1 cellular context compared by ENCODE assay signal in genomic region chr5:36241636-36242533, GRCh38.
A peak's percentile ranks its signal among the peaks of the same experiment; 100 is the strongest.
TF ChIP-seq lines count a peak whose summit lies in the region.

NADK2 (minus strand) TSS chr5:36241925; CDS start chr5:36241798, 127 bp downstream.

TF ChIP-seq in WTC11, 78 proteins besides CTCF, POLR2A, EP300 and RAD21 (continued from another document):
- peak; percentile 50; the same call in 1 of the 2 replicates for TF ChIP-seq ATF2 (CRISPR knock-in tag; IDR thresholded peaks at IDR 0.05; ENCODE audit: borderline replicate concordance, low read depth)
- TF ChIP-seq IRF2 (CRISPR knock-in tag; IDR thresholded peaks at IDR 0.05; ENCODE audit: borderline replicate concordance, low read depth): no peak
- no peak for TF ChIP-seq ZNF425 (CRISPR knock-in tag; conservative IDR thresholded peaks at IDR 0.05)
- no peak for TF ChIP-seq ZNF423 (CRISPR knock-in tag; IDR thresholded peaks at IDR 0.05)
- peak; percentile 94 for TF ChIP-seq E2F5 (CRISPR knock-in tag; IDR thresholded peaks at IDR 0.05)
- TF ChIP-seq E2F4 (CRISPR knock-in tag; IDR thresholded peaks at IDR 0.05; ENCODE audit: borderline replicate concordance, low read depth): peak; percentile 67; the same call in 1 of the 2 replicates
- TF ChIP-seq ZNF396 (CRISPR knock-in tag; IDR thresholded peaks at IDR 0.05; ENCODE audit: borderline replicate concordance): no peak
- TF ChIP-seq AFF4 (CRISPR knock-in tag; IDR thresholded peaks at IDR 0.05; ENCODE audit: borderline replicate concordance): no peak
- peak; percentile 67 for TF ChIP-seq NR2C2 (CRISPR knock-in tag; IDR thresholded peaks at IDR 0.05)
- no peak for TF ChIP-seq PREB (CRISPR knock-in tag; IDR thresholded peaks at IDR 0.05; ENCODE audit: borderline replicate concordance)
- peak; percentile 77; the same call in 1 of the 2 replicates for TF ChIP-seq FOXP4 (CRISPR knock-in tag; IDR thresholded peaks at IDR 0.05)
- TF ChIP-seq OVOL2 (CRISPR knock-in tag; IDR thresholded peaks at IDR 0.05; ENCODE audit: borderline replicate concordance): no peak
- peak; percentile 71; the same call in 1 of the 2 replicates for TF ChIP-seq TEAD4 (CRISPR knock-in tag; IDR thresholded peaks at IDR 0.05)
- 0 out of 2 replicates have a peak, but pooled peaks have one; percentile 31 for TF ChIP-seq ZNF138 (CRISPR knock-in tag; conservative IDR thresholded peaks at IDR 0.05)
- TF ChIP-seq ZMAT4 (CRISPR knock-in tag; IDR thresholded peaks at IDR 0.05): no peak
- TF ChIP-seq PRDM15 (CRISPR knock-in tag; IDR thresholded peaks at IDR 0.05): 0 out of 2 replicates have a peak, but pooled peaks have one; percentile 35
- peak; percentile 83 for TF ChIP-seq ETV6 (CRISPR knock-in tag; IDR thresholded peaks at IDR 0.05)
- TF ChIP-seq ZNF232 (CRISPR knock-in tag; IDR thresholded peaks at IDR 0.05): peak; percentile 88
- peak; percentile 90 for TF ChIP-seq SMAD3 (CRISPR knock-in tag; IDR thresholded peaks at IDR 0.05; ENCODE audit: borderline replicate concordance)
- TF ChIP-seq ERG (CRISPR knock-in tag; IDR thresholded peaks at IDR 0.05): 0 out of 2 replicates have a peak, but pooled peaks have one; percentile 55
- TF ChIP-seq MAX (CRISPR knock-in tag; IDR thresholded peaks at IDR 0.05): peak; percentile 99
- no peak for TF ChIP-seq ATF1 (CRISPR knock-in tag; IDR thresholded peaks at IDR 0.05)
- TF ChIP-seq ZBTB21 (CRISPR knock-in tag; IDR thresholded peaks at IDR 0.05; ENCODE audit: borderline replicate concordance): peak; percentile 93
- TF ChIP-seq HMGA2 (CRISPR knock-in tag; IDR thresholded peaks at IDR 0.05): no peak
- TF ChIP-seq JUN (CRISPR knock-in tag; IDR thresholded peaks at IDR 0.05): peak; percentile 91
- peak; percentile 82 for TF ChIP-seq SMAD4 (CRISPR knock-in tag; IDR thresholded peaks at IDR 0.05)
- TF ChIP-seq MLX (CRISPR knock-in tag; IDR thresholded peaks at IDR 0.05): no peak
- no peak for TF ChIP-seq MXD4 (CRISPR knock-in tag; IDR thresholded peaks at IDR 0.05; ENCODE audit: borderline replicate concordance)
- peak; percentile 95; the same call in 1 of the 2 replicates for TF ChIP-seq NFE2L1 (CRISPR knock-in tag; IDR thresholded peaks at IDR 0.05)
